In genomic region chr12:110120878-110121277, GRCh38 we compare ENCODE assay signal across 2 cellular contexts.
A peak's percentile ranks its signal among the peaks of the same experiment; 100 is the strongest.
TF ChIP-seq lines count a peak whose summit lies in the region.

No MANE protein-coding gene starts in this region.

TF ChIP-seq in K562, 482 proteins besides CTCF, POLR2A, EP300 and RAD21:
- TF ChIP-seq PCBP2 (IDR thresholded peaks at IDR 0.05; ENCODE audit: low read depth, low read length, poor library complexity, severe bottlenecking) (no peak), ESRRA (IDR thresholded peaks at IDR 0.05; ENCODE audit: borderline replicate concordance, low read depth) (no peak), CEBPB (tag; IDR thresholded peaks at IDR 0.05) (peak; percentile 65), POLR2H (tag; IDR thresholded peaks at IDR 0.05; ENCODE audit: low read depth) (no peak), HNRNPLL (IDR thresholded peaks at IDR 0.05; ENCODE audit: low read depth, low read length, poor library complexity, severe bottlenecking) (no peak), MYBL2 (IDR thresholded peaks at IDR 0.05; ENCODE audit: low read depth) (no peak), MYBL2 (CRISPR knock-in tag; IDR thresholded peaks at IDR 0.05; ENCODE audit: borderline replicate concordance) (no peak)

TF ChIP-seq in HepG2, 621 proteins besides CTCF, POLR2A, EP300 and RAD21:
- TF ChIP-seq ZSCAN12 (CRISPR knock-in tag; IDR thresholded peaks at IDR 0.05) = no peak
- TF ChIP-seq DRAP1 (CRISPR knock-in tag; IDR thresholded peaks at IDR 0.05) = no peak
- 0 out of 2 replicates have a peak, but pooled peaks have one; percentile 45 for TF ChIP-seq ZNF646 (CRISPR knock-in tag; IDR thresholded peaks at IDR 0.05)
- TF ChIP-seq CEBPG (CRISPR knock-in tag; IDR thresholded peaks at IDR 0.05) = 0 out of 2 replicates have a peak, but pooled peaks have one; percentile 17
- peak; percentile 93 for TF ChIP-seq ZNF770 (CRISPR knock-in tag; IDR thresholded peaks at IDR 0.05)
- no peak for TF ChIP-seq ZNF503 (CRISPR knock-in tag; IDR thresholded peaks at IDR 0.05)
